Comparison of ENCODE assay signal across 7 cellular contexts in genomic region chr12:9417341-9417740, GRCh38.
A peak's percentile ranks its signal among the peaks of the same experiment; 100 is the strongest.
DNase-seq lines count a peak whose midpoint lies in the region; ATAC-seq and TF ChIP-seq lines count a peak whose summit lies in the region.
"Not testable (repeated sequence)": the region's sequence is repeated elsewhere in the genome, so short reads cannot be mapped to it uniquely, and the experiment has no call there.

No MANE protein-coding gene starts in this region.

- not testable (repeated sequence) for H3K27me3 ChIP-seq in upper lobe of right lung; aorta (ENCODE audit: control insufficient read depth in 1 of 2, insufficient read depth in 2 of 2, low read length in 1 of 2)

- H3K36me3 Mint-ChIP-seq in activated T-cell treated with anti-CD3 and anti-CD28 coated beads, Interleukin-2, amount 50 U/mL, for 24 hours (ENCODE audit: low read depth) = peaks cover 25% of the 10 kb centered on the region
- H3K36me3 Mint-ChIP-seq in natural killer cell treated with Interleukin-12 subunit alpha and Interleukin-12 subunit beta and Interleukin-15 and Interleukin-18, amount 100 ng/mL, for 72 hours = not testable (repeated sequence)

- WGBS in aorta, 2 donors = 88 to 100% methylated on average over 4 to 10 of the region's 13 CpGs

- not testable (repeated sequence) for H3K9me3 ChIP-seq in upper lobe of right lung; aorta (ENCODE audit: control insufficient read depth, low read length)

- not testable (repeated sequence) for H3K27ac Mint-ChIP-seq in activated T-cell treated with anti-CD3 and anti-CD28 coated beads, Interleukin-2, amount 50 U/mL, for 24 hours; natural killer cell treated with Interleukin-12 subunit alpha and Interleukin-12 subunit beta and Interleukin-15 and Interleukin-18, amount 100 ng/mL, for 72 hours

- H3K4me3 Mint-ChIP-seq in activated T-cell treated with anti-CD3 and anti-CD28 coated beads, Interleukin-2, amount 50 U/mL, for 24 hours; natural killer cell treated with Interleukin-12 subunit alpha and Interleukin-12 subunit beta and Interleukin-15 and Interleukin-18, amount 100 ng/mL, for 72 hours: not testable (repeated sequence)

- not testable (repeated sequence) for H3K27ac ChIP-seq in upper lobe of right lung; aorta (ENCODE audit: low read depth in 1 of 2, low read length in 2 of 2)

- not testable (repeated sequence) for H3K4me1 Mint-ChIP-seq in activated T-cell treated with anti-CD3 and anti-CD28 coated beads, Interleukin-2, amount 50 U/mL, for 24 hours (ENCODE audit: low read depth); natural killer cell treated with Interleukin-12 subunit alpha and Interleukin-12 subunit beta and Interleukin-15 and Interleukin-18, amount 100 ng/mL, for 72 hours (ENCODE audit: low read depth in 2 of 2)

- not testable (repeated sequence) for H3K36me3 ChIP-seq in upper lobe of right lung; aorta (ENCODE audit: control insufficient read depth in 1 of 2, insufficient read depth in 2 of 2, low read length in 1 of 2)

- not testable (repeated sequence) for ATAC-seq in natural killer cell treated with Interleukin-12 subunit alpha and Interleukin-12 subunit beta and Interleukin-15 and Interleukin-18, amount 100 ng/mL, for 72 hours; upper lobe of right lung
- ATAC-seq in aorta (ENCODE audit: low FRiP score) = peak; percentile 30

- intact Hi-C loops in cardiac septum (cut with DNase I); upper lobe of right lung (cut with DNase I); aorta (cut with DNase I): not testable (repeated sequence)

- peak; percentile 50 for DNase-seq in activated CD8-positive, alpha-beta memory T cell treated with anti-CD3 and anti-CD28 coated beads for 24 hours
- peak; percentile 22 for DNase-seq in activated T-cell treated with anti-CD3 and anti-CD28 coated beads, Interleukin-2, amount 50 U/mL, for 24 hours
- DNase-seq in cardiac septum (ENCODE audit: low spot score) (peak; percentile 59), mesenteric fat pad (ENCODE audit: low spot score) (peak; percentile 43), upper lobe of right lung (peak; percentile 45), aorta (peak in 1 of 2 donors; percentile 5)
- DNase-seq in natural killer cell treated with Interleukin-12 subunit alpha and Interleukin-12 subunit beta and Interleukin-15 and Interleukin-18, amount 100 ng/mL, for 72 hours (ENCODE audit: low spot score) = peak; percentile 58

- not testable (repeated sequence) for H3K4me3 ChIP-seq in upper lobe of right lung; aorta (ENCODE audit: low read length in 2 of 2)

- not testable (repeated sequence) for H3K27me3 Mint-ChIP-seq in activated T-cell treated with anti-CD3 and anti-CD28 coated beads, Interleukin-2, amount 50 U/mL, for 24 hours; natural killer cell treated with Interleukin-12 subunit alpha and Interleukin-12 subunit beta and Interleukin-15 and Interleukin-18, amount 100 ng/mL, for 72 hours

- H3K4me1 ChIP-seq in upper lobe of right lung; aorta (ENCODE audit: control insufficient read depth in 1 of 2, insufficient read depth in 2 of 2, low read length in 2 of 2): not testable (repeated sequence)

- H3K9me3 Mint-ChIP-seq in activated T-cell treated with anti-CD3 and anti-CD28 coated beads, Interleukin-2, amount 50 U/mL, for 24 hours; natural killer cell treated with Interleukin-12 subunit alpha and Interleukin-12 subunit beta and Interleukin-15 and Interleukin-18, amount 100 ng/mL, for 72 hours: not testable (repeated sequence)

- not testable (repeated sequence) for TF ChIP-seq CTCF in upper lobe of right lung (IDR thresholded peaks at IDR 0.05)
